In the genomic region with DNA sequence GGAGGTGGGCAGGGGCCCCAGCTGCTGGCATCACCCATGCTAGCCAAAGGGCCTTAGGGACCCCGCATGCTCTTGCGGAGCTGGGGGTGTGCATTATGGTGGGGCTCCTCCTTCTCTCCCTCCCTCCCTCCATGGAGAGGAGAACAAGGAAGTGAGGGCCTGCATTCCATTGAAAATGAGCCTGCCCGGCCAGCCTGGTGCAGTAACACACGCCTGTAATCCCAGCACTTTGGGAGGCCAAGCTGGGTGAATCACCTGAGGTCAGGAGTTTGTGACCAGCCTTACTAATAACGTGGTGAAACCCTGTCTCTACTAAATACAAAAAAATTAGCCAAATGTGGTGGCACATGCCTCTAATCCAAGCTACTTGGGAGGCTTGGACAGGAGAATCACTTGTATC, we compare ENCODE assay signal across 14 cellular contexts.
"Had no signal": no experiment of that assay in that cellular context is flagged by ENCODE, and none has a peak within 500 bp of the region (broad histone marks: within the 10 kb centered on the region; RNA-seq: fewer than 3 reads in every experiment).

No MANE protein-coding gene starts in this region.

- H3K9me3 ChIP-seq: neutrophil, transverse colon had no signal

- DNase-seq: activated CD4-positive, alpha-beta T cell treated with anti-CD3 and anti-CD28 coated beads, Interleukin-2, amount 50 U/mL, for 4 hours; activated CD4-positive, CD25-positive, alpha-beta regulatory T cell treated with anti-CD3 and anti-CD28 coated beads, Interleukin-2, amount 50 U/mL, for 72 hours; activated naive CD8-positive, alpha-beta T cell treated with anti-CD3 and anti-CD28 coated beads, Interleukin-2, amount 50 U/mL, for 24 hours; activated T-cell treated with anti-CD3 and anti-CD28 coated beads, Interleukin-2, amount 50 U/mL, for 72 hours; central memory CD4-positive, alpha-beta T cell; effector CD4-positive, alpha-beta T cell; naive thymus-derived CD4-positive, alpha-beta T cell; right cardiac atrium; small intestine; T-helper 2 cell; transverse colon had no signal

- ATAC-seq: activated naive CD8-positive, alpha-beta T cell treated with anti-CD3 and anti-CD28 coated beads, Interleukin-2, amount 50 U/mL, for 24 hours; activated T-cell treated with anti-CD3 and anti-CD28 coated beads, Interleukin-2, amount 50 U/mL, for 72 hours; naive thymus-derived CD4-positive, alpha-beta T cell; right cardiac atrium; stimulated activated memory B cell treated with anti-CD40 and anti-IgM and Interleukin-4, amounts not matched to agents 10 μg/mL and 1 μg/mL and 100 μg/mL, for 72 hours had no signal

- H3K27me3 ChIP-seq: neutrophil, transverse colon had no signal

- H3K4me3 ChIP-seq: coronary artery, transverse colon had no signal

- H3K27ac ChIP-seq: coronary artery, neutrophil, transverse colon had no signal
